ENCODE assay signal across 27 cellular contexts in genomic region chr3:73295511-73296257, GRCh38.
"Had no signal": no experiment of that assay in that cellular context is flagged by ENCODE, and none has a peak within 500 bp of the region (broad histone marks: within the 10 kb centered on the region; RNA-seq: fewer than 3 reads in every experiment).

No MANE protein-coding gene starts in this region.

- H3K4me1 Mint-ChIP-seq: activated CD4-positive, alpha-beta T cell treated with anti-CD3 and anti-CD28 coated beads, Interleukin-2, amount 10 ng/mL, durations not matched to agents 24 days and 14 days; activated naive CD4-positive, alpha-beta T cell treated with anti-CD3 and anti-CD28 coated beads, Interleukin-2, amount 50 U/mL, for 24 hours; activated naive CD8-positive, alpha-beta T cell treated with anti-CD3 and anti-CD28 coated beads, Interleukin-2, amount 10 ng/mL, durations not matched to agents 7 days and 5 days; central memory CD8-positive, alpha-beta T cell had no signal

- DNase-seq: activated CD4-positive, alpha-beta T cell treated with anti-CD3 and anti-CD28 coated beads, Interleukin-2, amount 10 ng/mL, durations not matched to agents 24 days and 14 days; activated CD4-positive, alpha-beta T cell treated with anti-CD3 and anti-CD28 coated beads, Interleukin-2, amount 50 U/mL, for 4 hours; activated CD8-positive, alpha-beta T cell treated with anti-CD3 and anti-CD28 coated beads for 36 hours; activated gamma-delta T cell; activated naive CD4-positive, alpha-beta T cell treated with Interleukin-2 at 50 U/mL for 16 hours; activated naive CD8-positive, alpha-beta T cell treated with anti-CD3 and anti-CD28 coated beads, Interleukin-2, amount 10 ng/mL, durations not matched to agents 7 days and 5 days; activated T-cell treated with anti-CD3 and anti-CD28 coated beads, Interleukin-2, amount 50 U/mL, for 1 hour; activated T-cell treated with anti-CD3 and anti-CD28 coated beads, Interleukin-2, amount 50 U/mL, for 72 hours; amygdala; brain microvascular endothelial cell; NCI-H1105; NCI-H1417 treated with DMSO at 0.1 percent for 48 hours; NCI-H187 treated with DMSO at 0.1 percent for 48 hours; NCI-H2081 treated with DMSO at 0.1 percent for 48 hours; NCI-H345; NCI-H524 treated with DMSO at 0.1 percent for 48 hours; OCI-M1; Right ventricle myocardium superior; SW 1271; T-helper 1 cell; T-helper 2 cell; T-helper 9 cell; WERI-Rb-1 had no signal

- H3K27me3 Mint-ChIP-seq: activated CD4-positive, alpha-beta T cell treated with anti-CD3 and anti-CD28 coated beads, Interleukin-2, amount 10 ng/mL, durations not matched to agents 24 days and 14 days; activated naive CD4-positive, alpha-beta T cell treated with anti-CD3 and anti-CD28 coated beads, Interleukin-2, amount 50 U/mL, for 24 hours; central memory CD8-positive, alpha-beta T cell had no signal

- FAIRE-seq: astrocyte had no signal

- H3K27ac Mint-ChIP-seq: activated CD4-positive, alpha-beta T cell treated with anti-CD3 and anti-CD28 coated beads, Interleukin-2, amount 10 ng/mL, durations not matched to agents 24 days and 14 days; activated CD8-positive, alpha-beta T cell treated with anti-CD3 and anti-CD28 coated beads for 36 hours; activated naive CD4-positive, alpha-beta T cell treated with anti-CD3 and anti-CD28 coated beads, Interleukin-2, amount 50 U/mL, for 24 hours; activated naive CD8-positive, alpha-beta T cell treated with anti-CD3 and anti-CD28 coated beads, Interleukin-2, amount 10 ng/mL, durations not matched to agents 7 days and 5 days; activated T-cell treated with anti-CD3 and anti-CD28 coated beads, Interleukin-2, amount 50 U/mL, for 72 hours; activated T-helper 2 cell treated with anti-CD3 and anti-CD28 coated beads, Interferon-gamma antibody, Interleukin-2, Interleukin-4, amounts not matched to agents 10 μg/mL and 5 μg/mL and 100 μg/mL, durations not matched to agents 14 hours and 24 hours and 36 hours had no signal

- H3K9me3 Mint-ChIP-seq: activated CD4-positive, alpha-beta T cell treated with anti-CD3 and anti-CD28 coated beads, Interleukin-2, amount 10 ng/mL, durations not matched to agents 24 days and 14 days; activated CD8-positive, alpha-beta T cell treated with anti-CD3 and anti-CD28 coated beads for 36 hours; activated naive CD4-positive, alpha-beta T cell treated with anti-CD3 and anti-CD28 coated beads, Interleukin-2, amount 50 U/mL, for 24 hours; activated naive CD8-positive, alpha-beta T cell treated with anti-CD3 and anti-CD28 coated beads, Interleukin-2, amount 10 ng/mL, durations not matched to agents 7 days and 5 days; activated T-helper 2 cell treated with anti-CD3 and anti-CD28 coated beads, Interferon-gamma antibody, Interleukin-2, Interleukin-4, amounts not matched to agents 10 μg/mL and 5 μg/mL and 100 μg/mL, durations not matched to agents 14 hours and 24 hours and 36 hours had no signal

- H3K4me3 Mint-ChIP-seq: activated CD4-positive, alpha-beta T cell treated with anti-CD3 and anti-CD28 coated beads, Interleukin-2, amount 10 ng/mL, durations not matched to agents 24 days and 14 days; activated CD8-positive, alpha-beta T cell treated with anti-CD3 and anti-CD28 coated beads for 36 hours; activated naive CD4-positive, alpha-beta T cell treated with anti-CD3 and anti-CD28 coated beads, Interleukin-2, amount 50 U/mL, for 24 hours; activated naive CD8-positive, alpha-beta T cell treated with anti-CD3 and anti-CD28 coated beads, Interleukin-2, amount 10 ng/mL, durations not matched to agents 7 days and 5 days; activated T-cell treated with anti-CD3 and anti-CD28 coated beads, Interleukin-2, amount 50 U/mL, for 72 hours; central memory CD8-positive, alpha-beta T cell had no signal

- H3K36me3 Mint-ChIP-seq: activated naive CD4-positive, alpha-beta T cell treated with anti-CD3 and anti-CD28 coated beads, Interleukin-2, amount 50 U/mL, for 24 hours; activated naive CD8-positive, alpha-beta T cell treated with anti-CD3 and anti-CD28 coated beads, Interleukin-2, amount 10 ng/mL, durations not matched to agents 7 days and 5 days had no signal

- ATAC-seq: activated CD8-positive, alpha-beta T cell treated with anti-CD3 and anti-CD28 coated beads for 36 hours; activated T-cell treated with anti-CD3 and anti-CD28 coated beads, Interleukin-2, amount 50 U/mL, for 72 hours had no signal
